8 cellular contexts compared by ENCODE assay signal in the genomic region with DNA sequence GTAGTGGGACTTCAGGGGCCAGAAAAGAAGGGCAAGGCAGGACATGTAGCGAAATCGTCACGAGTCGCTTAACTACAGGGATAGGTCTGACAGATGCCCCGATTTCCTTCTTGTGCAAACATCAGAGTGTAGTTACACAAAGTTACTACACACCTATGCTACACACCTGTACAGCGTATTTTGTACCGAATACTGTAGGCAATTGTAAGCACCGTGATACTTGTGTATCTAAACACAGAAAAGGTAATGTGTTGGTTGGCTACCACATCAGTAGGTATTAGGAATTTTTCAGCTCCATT. TPM values are rescaled to one million over a fixed set of nuclear protein-coding genes. Genes with fewer than 3 reads are reported as not detected.
A peak's percentile ranks its signal among the peaks of the same experiment; 100 is the strongest.
DNase-seq lines count a peak whose midpoint lies in the region; ATAC-seq, FAIRE-seq and TF ChIP-seq lines count a peak whose summit lies in the region.

No MANE protein-coding gene starts in this region.

- H3K27ac ChIP-seq in ACC112 (ENCODE audit: low read depth, low read length): peak overlapping the region; percentile 64

- FAIRE-seq in bronchial epithelial cell (lab: Jason Lieb, UNC): no peak

- H3K4me1 ChIP-seq in ACC112 (ENCODE audit: control insufficient read depth, insufficient read depth, low read length, unreplicated experiment) (peaks cover 35% of the 10 kb centered on the region), mucosa of stomach (ENCODE audit: control insufficient read depth, insufficient read depth, low read length) (peaks cover 9% of the 10 kb centered on the region)

- DNase-seq in bronchial epithelial cell (ENCODE audit: low read depth): peak; percentile 35
- DNase-seq in foreskin melanocyte: no peak
- DNase-seq in NCI-H146 (lab: John Stamatoyannopoulos, UW): no peak
- no peak for DNase-seq in COLO668 (lab: John Stamatoyannopoulos, UW; ENCODE audit: unreplicated experiment)

- ATAC-seq in HG02678 (IDR thresholded peaks at IDR 0.05; ENCODE audit: unreplicated experiment) (peak; percentile 6), HG03378 (IDR thresholded peaks at IDR 0.05; ENCODE audit: unreplicated experiment) (no peak)

- H3K36me3 ChIP-seq in ACC112 (ENCODE audit: insufficient read depth, low read length): no peaks in the 10 kb centered on the region
- H3K36me3 ChIP-seq in bronchial epithelial cell (ENCODE audit: control insufficient read depth, insufficient read depth, low read length): no peaks in the 10 kb centered on the region
- no peaks in the 10 kb centered on the region for H3K36me3 ChIP-seq in mucosa of stomach (ENCODE audit: control insufficient read depth, insufficient read depth, low read length)

- H2AFZ ChIP-seq in ACC112 (ENCODE audit: low read length, unreplicated experiment): peak overlapping the region; percentile 77

- no peaks in the 10 kb centered on the region for H3K9me3 ChIP-seq in mucosa of stomach (ENCODE audit: control insufficient read depth, low read length)

- H3K79me2 ChIP-seq in ACC112 (ENCODE audit: control insufficient read depth, insufficient read depth, low read length, unreplicated experiment): peaks cover 23% of the 10 kb centered on the region

- TF ChIP-seq CTCF in bronchial epithelial cell (IDR thresholded peaks at IDR 0.05; ENCODE audit: insufficient read depth, low read length, severe bottlenecking): no peak

- H3K27me3 ChIP-seq in ACC112 (ENCODE audit: insufficient read depth, low read length): no peaks in the 10 kb centered on the region
- no peaks in the 10 kb centered on the region for H3K27me3 ChIP-seq in bronchial epithelial cell (ENCODE audit: control insufficient read depth, insufficient read depth, low read length)
- H3K27me3 ChIP-seq in mucosa of stomach (ENCODE audit: control insufficient read depth, insufficient read depth, low read length): no peaks in the 10 kb centered on the region

- H3K4me3 ChIP-seq in ACC112 (ENCODE audit: low read depth, low read length) (peak overlapping the region; percentile 93), bronchial epithelial cell (ENCODE audit: low read depth, low read length) (peak overlapping the region; percentile 80), mucosa of stomach (ENCODE audit: low read length) (peak overlapping the region; percentile 85)

- H3K9ac ChIP-seq in mucosa of stomach (ENCODE audit: low read length): peak overlapping the region; percentile 93

RNA-seq across cellular contexts. Expression of a gene that starts 0.5 kb away (rescaled TPM):
- 32.5 and 33.4 TPM in 2 replicates for total RNA-seq in bronchial epithelial cell
